Comparison of ENCODE assay signal across 9 cellular contexts in the genomic region with DNA sequence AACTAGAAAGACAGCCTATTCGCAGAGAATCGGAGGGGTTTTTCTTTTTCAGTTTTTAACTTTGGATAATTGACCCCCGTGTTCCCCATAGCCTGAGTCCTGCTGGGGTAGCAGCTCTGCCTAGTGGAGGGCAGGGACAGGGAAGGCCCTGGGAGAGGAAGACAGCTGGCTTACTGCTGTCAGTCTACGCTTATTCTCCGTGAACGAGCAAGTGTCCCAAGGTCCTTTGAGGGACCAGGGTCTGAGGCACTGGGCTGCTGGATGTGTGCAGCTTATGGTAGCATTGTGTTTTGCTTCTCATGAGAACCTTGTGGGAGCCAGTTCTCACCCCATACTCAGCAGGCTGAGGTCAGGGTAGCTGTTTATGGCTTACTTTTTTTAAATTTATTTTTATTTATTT. TPM values are rescaled to one million over a fixed set of nuclear protein-coding genes. Genes with fewer than 3 reads are reported as not detected.
DNase-seq lines count a peak whose midpoint lies in the region; ATAC-seq and TF ChIP-seq lines count a peak whose summit lies in the region.
"Had no signal": no experiment of that assay in that cellular context is flagged by ENCODE, and none has a peak within 500 bp of the region (broad histone marks: within the 10 kb centered on the region; RNA-seq: fewer than 3 reads in every experiment).

No MANE protein-coding gene starts in this region.

- no peaks in the 10 kb centered on the region for H3K9me3 ChIP-seq in MM.1S (replicated peaks; ENCODE audit: insufficient read depth, low read length)
- H3K9me3 ChIP-seq in breast epithelium: no peaks in the 10 kb centered on the region

- H4K20me1 ChIP-seq in MM.1S (ENCODE audit: insufficient read depth, low read length): peaks cover 35% of the 10 kb centered on the region

- H3F3A ChIP-seq in MM.1S (ENCODE audit: insufficient read depth, low read length): peaks cover 36% of the 10 kb centered on the region

- H3K4me2 ChIP-seq in MM.1S (ENCODE audit: low read depth, low read length): peak overlapping the region; percentile 88

- peaks cover 0 to 4% (median 2%) of the 10 kb centered on the region in 3 donors for H3K27me3 Mint-ChIP-seq in CD14-positive monocyte (ENCODE audit: low read depth in 3 of 3)
- no peaks in the 10 kb centered on the region for H3K27me3 Mint-ChIP-seq in neural crest cell (ENCODE audit: low read depth)

- H3K4me1 ChIP-seq in MM.1S (ENCODE audit: low read length) (peaks cover 27% of the 10 kb centered on the region), breast epithelium (peaks cover 6 to 29% of the 10 kb centered on the region in 2 donors)

- H3K9ac ChIP-seq in MM.1S (ENCODE audit: low read length): peak overlapping the region; percentile 96

- H3K4me3 Mint-ChIP-seq in CD14-positive monocyte: peak overlapping the region; percentile 90 to 91
- H3K4me3 Mint-ChIP-seq in neural crest cell: peak overlapping the region; percentile 79

- peaks cover 72% of the 10 kb centered on the region for H3K4me1 Mint-ChIP-seq in CD14-positive monocyte
- H3K4me1 Mint-ChIP-seq in neural crest cell: peaks cover 48% of the 10 kb centered on the region

- H3K36me3 Mint-ChIP-seq in CD14-positive monocyte (peaks cover 30 to 39% of the 10 kb centered on the region in 2 donors), neural crest cell (ENCODE audit: low read depth) (peaks cover 2% of the 10 kb centered on the region)

- H3K27ac Mint-ChIP-seq in CD14-positive monocyte (peak overlapping the region; percentile 95 to 99 (median 98)), neural crest cell (ENCODE audit: unreplicated experiment) (no peak overlapping the region)

- H3K9me2 ChIP-seq in MM.1S (replicated peaks; ENCODE audit: insufficient read depth, low read length): no peaks in the 10 kb centered on the region

- DNase-seq in CD14-positive monocyte (ENCODE audit: low spot score) (no peak), MM.1S (no peak), breast epithelium (ENCODE audit: low spot score in 2 of 2) (no peak), neural crest cell (ENCODE audit: low read depth, low spot score) (no peak), posterior vena cava (ENCODE audit: low spot score) (no peak), NCI-H128 (lab: John Stamatoyannopoulos, UW; ENCODE audit: unreplicated experiment) (no peak), left lobe of liver (ENCODE audit: low spot score) (no peak)
- DNase-seq: NCI-H2171 had no signal

- H3K9me3 Mint-ChIP-seq in CD14-positive monocyte (no peaks in the 10 kb centered on the region), neural crest cell (peaks cover 2% of the 10 kb centered on the region)

- H3K36me3 ChIP-seq in MM.1S (replicated peaks; ENCODE audit: insufficient read depth, low read length): no peaks in the 10 kb centered on the region; the same call in 1 of the 2 replicates
- H3K36me3 ChIP-seq in breast epithelium: no peaks in the 10 kb centered on the region

- no peak for ATAC-seq in GM19455 (IDR thresholded peaks at IDR 0.05; ENCODE audit: unreplicated experiment)
- no peak for ATAC-seq in left lobe of liver

- peaks cover 92% of the 10 kb centered on the region for H3K79me2 ChIP-seq in MM.1S (ENCODE audit: low read length)

- intact Hi-C loops in CD14-positive monocyte (cut with micrococcal nuclease) (loop anchor here in 1 of 2 donors (5.0 kb wide), 2 partner anchors 50 kb away; no protein-coding TSS in a partner anchor), breast epithelium (cut with DNase I; ENCODE audit: low total_unique reads) (loop anchor here (10.0 kb wide), 1 partner anchor 47 kb away; no protein-coding TSS in a partner anchor), posterior vena cava (cut with DNase I) (loop anchor here in 1 of 2 donors (10.0 kb wide), 1 partner anchor 83 kb away; no protein-coding TSS in a partner anchor)

- H3K4me3 ChIP-seq in MM.1S (ENCODE audit: low read length) (peak overlapping the region; percentile 89), breast epithelium (peak overlapping the region in 2 of 3 donors; percentile 66 to 80)

- TF ChIP-seq CTCF in CD14-positive monocyte (IDR thresholded peaks at IDR 0.05): no peak
- TF ChIP-seq CTCF in MM.1S (IDR thresholded peaks at IDR 0.05; ENCODE audit: low read length): no peak
- TF ChIP-seq CTCF in breast epithelium (IDR thresholded peaks at IDR 0.05): no peak
- TF ChIP-seq CTCF in neural crest cell (conservative IDR thresholded peaks at IDR 0.05): no peak

- no peaks in the 10 kb centered on the region for H3K27me3 ChIP-seq in MM.1S (replicated peaks; ENCODE audit: insufficient read depth, low read length)
- H3K27me3 ChIP-seq in breast epithelium: no peaks in the 10 kb centered on the region

- no peak for TF ChIP-seq POLR2A in breast epithelium (IDR thresholded peaks at IDR 0.05)

- no peak overlapping the region for H2AFZ ChIP-seq in MM.1S (ENCODE audit: low read length)

- H3K27ac ChIP-seq in MM.1S (ENCODE audit: low read length) (peak overlapping the region; percentile 92; the same call in 1 of the 2 replicates), breast epithelium (peak overlapping the region; percentile 40 to 48)

RNA-seq across cellular contexts. Expression of a gene that starts 3.0 kb away (rescaled TPM):
- 1 to 10 TPM; 6.0 to 8.5 TPM for polyA plus RNA-seq in CD14-positive monocyte
- 10 to 100 TPM; 23.0 to 25.9 (median 25.8) TPM for total RNA-seq in breast epithelium
- 41.8 and 44.4 TPM in 2 replicates for total RNA-seq in neural crest cell
- total RNA-seq in posterior vena cava: 10 to 100 TPM; 28.9 to 33.5 TPM
- total RNA-seq in left lobe of liver: 30.7 TPM
